23 cellular contexts compared by ENCODE assay signal in the genomic region with DNA sequence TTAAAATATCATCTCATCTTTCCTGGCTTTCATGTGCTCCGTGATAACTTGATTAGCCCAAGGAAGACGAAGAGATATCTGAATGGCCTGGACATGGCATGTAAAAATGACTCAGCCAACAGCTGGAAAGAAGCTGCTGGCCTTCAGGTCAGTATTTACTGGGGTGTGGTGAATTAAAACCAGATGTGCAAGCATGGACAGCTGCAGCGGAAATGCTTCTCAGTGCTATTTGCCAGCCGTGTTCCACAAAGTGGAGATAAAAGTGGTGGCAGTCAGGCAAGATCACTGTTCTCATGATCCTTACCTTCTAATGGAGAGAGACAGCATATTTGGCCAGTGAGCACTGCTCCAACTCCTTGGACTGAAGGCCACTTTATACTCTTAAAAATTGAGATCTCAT.
DNase-seq lines count a peak whose midpoint lies in the region; ATAC-seq and TF ChIP-seq lines count a peak whose summit lies in the region.
"Had no signal": no experiment of that assay in that cellular context is flagged by ENCODE, and none has a peak within 500 bp of the region (broad histone marks: within the 10 kb centered on the region; RNA-seq: fewer than 3 reads in every experiment).

No MANE protein-coding gene starts in this region.

- intact Hi-C loops in gastrocnemius medialis (cut with DNase I; ENCODE audit: low total_unique reads): no loop called here

- no peak for TF ChIP-seq EP300 in gastroesophageal sphincter (IDR thresholded peaks at IDR 0.05)

- H3K36me3 ChIP-seq in gastroesophageal sphincter: no peaks in the 10 kb centered on the region
- no peaks in the 10 kb centered on the region for H3K36me3 ChIP-seq in gastrocnemius medialis
- H3K36me3 ChIP-seq: adrenal gland, SJSA1, vagina had no signal

- no peak overlapping the region for H3K4me3 ChIP-seq in gastroesophageal sphincter
- no peak overlapping the region for H3K4me3 ChIP-seq in gastrocnemius medialis
- H3K4me3 ChIP-seq: adrenal gland, K562, SJSA1, vagina had no signal

- H3K27me3 ChIP-seq in gastroesophageal sphincter: no peaks in the 10 kb centered on the region
- no peaks in the 10 kb centered on the region for H3K27me3 ChIP-seq in gastrocnemius medialis
- H3K27me3 ChIP-seq: adrenal gland, SJSA1, vagina had no signal

- CTCF ChIA-PET in RWPE1 (lab: Yijun Ruan, JAX): no interaction called here

- H3K9me3 ChIP-seq in gastroesophageal sphincter: no peaks in the 10 kb centered on the region
- no peaks in the 10 kb centered on the region for H3K9me3 ChIP-seq in gastrocnemius medialis
- H3K9me3 ChIP-seq: adrenal gland, SJSA1, vagina had no signal

- TF ChIP-seq CTCF in gastroesophageal sphincter (IDR thresholded peaks at IDR 0.05) (no peak), gastrocnemius medialis (IDR thresholded peaks at IDR 0.05 in 4 of 5, conservative IDR thresholded peaks at IDR 0.05 in 1 of 5) (no peak), RWPE1 (conservative IDR thresholded peaks at IDR 0.05; ENCODE audit: low read depth) (no peak)

- H3K4me1 ChIP-seq in gastroesophageal sphincter (no peaks in the 10 kb centered on the region), gastrocnemius medialis (no peaks in the 10 kb centered on the region)
- H3K4me1 ChIP-seq: adrenal gland, SJSA1, vagina had no signal

- no peak overlapping the region for H3K27ac ChIP-seq in gastroesophageal sphincter
- no peak overlapping the region for H3K27ac ChIP-seq in gastrocnemius medialis
- no peak overlapping the region for H3K27ac ChIP-seq in RWPE1
- H3K27ac ChIP-seq: adrenal gland, SJSA1, vagina, VCaP had no signal

- POLR2A ChIA-PET in RWPE1 (lab: Yijun Ruan, JAX; ENCODE audit: low non-redundant PET): no interaction called here

- peak; percentile 27; the same call in 1 of the 3 replicates for ATAC-seq in SK-N-SH treated with all-trans-retinoic acid at 6 μM for 48 hours
- ATAC-seq in gastroesophageal sphincter: peak; percentile 77
- ATAC-seq in gastrocnemius medialis: peak; percentile 50 to 70
- ATAC-seq: K562, left lobe of liver had no signal

- DNase-seq in H4 (ENCODE audit: low spot score) (peak; percentile 77), gastrocnemius medialis (peak; percentile 9 to 41), HPDE6-E6E7 (ENCODE audit: extremely low spot score) (no peak), NCI-H1417 (lab: John Stamatoyannopoulos, UW) (no peak), RWPE1 (ENCODE audit: low spot score) (no peak)
- DNase-seq in activated naive CD4-positive, alpha-beta T cell treated with Interleukin-2 at 50 U/mL for 16 hours: no peak
- DNase-seq: ACHN; activated effector memory CD4-positive, alpha-beta T cell treated with Interleukin-2 at 50 U/mL for 16 hours; adrenal gland; central memory CD4-positive, alpha-beta T cell; GDM1; GOT3; NCI-H1694 treated with DMSO at 0.1 percent for 48 hours; NCI-H774; OCI-M1; substantia nigra had no signal

- 45 to 55% methylated on average over 4 of the region's 4 CpGs for WGBS in gastroesophageal sphincter (ENCODE audit: low coverage in 1 of 2), 2 donors

- in situ Hi-C loops in gastrocnemius medialis (cut with MboI; ENCODE audit: low sequenced_read_pairs in 4 of 4): no loop called here

- TF ChIP-seq POLR2A in gastroesophageal sphincter (IDR thresholded peaks at IDR 0.05) (no peak), gastrocnemius medialis (IDR thresholded peaks at IDR 0.05) (no peak)

TF ChIP-seq in SK-N-SH treated with all-trans-retinoic acid at 6 μM for 48 hours, 23 proteins besides CTCF, POLR2A, EP300 and RAD21:
- TF ChIP-seq TCF4 (CRISPR knock-in tag; IDR thresholded peaks at IDR 0.05; ENCODE audit: borderline replicate concordance): peak; percentile 99
- TF ChIP-seq, protein P1, sequence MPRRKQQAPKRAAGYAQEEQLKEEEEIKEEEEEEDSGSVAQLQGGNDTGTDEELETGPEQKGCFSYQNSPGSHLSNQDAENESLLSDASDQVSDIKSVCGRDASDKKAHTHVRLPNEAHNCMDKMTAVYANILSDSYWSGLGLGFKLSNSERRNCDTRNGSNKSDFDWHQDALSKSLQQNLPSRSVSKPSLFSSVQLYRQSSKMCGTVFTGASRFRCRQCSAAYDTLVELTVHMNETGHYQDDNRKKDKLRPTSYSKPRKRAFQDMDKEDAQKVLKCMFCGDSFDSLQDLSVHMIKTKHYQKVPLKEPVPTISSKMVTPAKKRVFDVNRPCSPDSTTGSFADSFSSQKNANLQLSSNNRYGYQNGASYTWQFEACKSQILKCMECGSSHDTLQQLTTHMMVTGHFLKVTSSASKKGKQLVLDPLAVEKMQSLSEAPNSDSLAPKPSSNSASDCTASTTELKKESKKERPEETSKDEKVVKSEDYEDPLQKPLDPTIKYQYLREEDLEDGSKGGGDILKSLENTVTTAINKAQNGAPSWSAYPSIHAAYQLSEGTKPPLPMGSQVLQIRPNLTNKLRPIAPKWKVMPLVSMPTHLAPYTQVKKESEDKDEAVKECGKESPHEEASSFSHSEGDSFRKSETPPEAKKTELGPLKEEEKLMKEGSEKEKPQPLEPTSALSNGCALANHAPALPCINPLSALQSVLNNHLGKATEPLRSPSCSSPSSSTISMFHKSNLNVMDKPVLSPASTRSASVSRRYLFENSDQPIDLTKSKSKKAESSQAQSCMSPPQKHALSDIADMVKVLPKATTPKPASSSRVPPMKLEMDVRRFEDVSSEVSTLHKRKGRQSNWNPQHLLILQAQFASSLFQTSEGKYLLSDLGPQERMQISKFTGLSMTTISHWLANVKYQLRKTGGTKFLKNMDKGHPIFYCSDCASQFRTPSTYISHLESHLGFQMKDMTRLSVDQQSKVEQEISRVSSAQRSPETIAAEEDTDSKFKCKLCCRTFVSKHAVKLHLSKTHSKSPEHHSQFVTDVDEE (CRISPR knock-in tag; IDR thresholded peaks at IDR 0.05): peak; percentile 95
- no peak for TF ChIP-seq ZFP3 (CRISPR knock-in tag; IDR thresholded peaks at IDR 0.05)
- TF ChIP-seq ZNF8 (CRISPR knock-in tag; IDR thresholded peaks at IDR 0.05): 0 out of 2 replicates have a peak, but pooled peaks have one; percentile 38
- TF ChIP-seq, protein P2, sequence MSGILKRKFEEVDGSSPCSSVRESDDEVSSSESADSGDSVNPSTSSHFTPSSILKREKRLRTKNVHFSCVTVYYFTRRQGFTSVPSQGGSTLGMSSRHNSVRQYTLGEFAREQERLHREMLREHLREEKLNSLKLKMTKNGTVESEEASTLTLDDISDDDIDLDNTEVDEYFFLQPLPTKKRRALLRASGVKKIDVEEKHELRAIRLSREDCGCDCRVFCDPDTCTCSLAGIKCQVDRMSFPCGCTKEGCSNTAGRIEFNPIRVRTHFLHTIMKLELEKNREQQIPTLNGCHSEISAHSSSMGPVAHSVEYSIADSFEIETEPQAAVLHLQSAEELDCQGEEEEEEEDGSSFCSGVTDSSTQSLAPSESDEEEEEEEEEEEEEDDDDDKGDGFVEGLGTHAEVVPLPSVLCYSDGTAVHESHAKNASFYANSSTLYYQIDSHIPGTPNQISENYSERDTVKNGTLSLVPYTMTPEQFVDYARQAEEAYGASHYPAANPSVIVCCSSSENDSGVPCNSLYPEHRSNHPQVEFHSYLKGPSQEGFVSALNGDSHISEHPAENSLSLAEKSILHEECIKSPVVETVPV (CRISPR knock-in tag; IDR thresholded peaks at IDR 0.05): no peak
- TF ChIP-seq TOX (CRISPR knock-in tag; IDR thresholded peaks at IDR 0.05; ENCODE audit: borderline replicate concordance): no peak

Comparison
In these comparisons a context has a peak if more than half of its experiments do, and no peak if none do; other contexts are left out.
1. DNase-seq: peak in H4 (single experiment) and gastrocnemius medialis (2 of 2); none in activated naive CD4-positive, alpha-beta T cell treated with Interleukin-2 at 50 U/mL for 16 hours (single experiment), HPDE6-E6E7 (single experiment), NCI-H1417 (0 of 3) and RWPE1 (single experiment).
2. ATAC-seq: peak in every context shown above with its lines; median percentile 77 in gastroesophageal sphincter; 60 in gastrocnemius medialis; 27 in SK-N-SH treated with all-trans-retinoic acid at 6 μM for 48 hours.